Comparison of ENCODE assay signal across 31 cellular contexts in the genomic region with DNA sequence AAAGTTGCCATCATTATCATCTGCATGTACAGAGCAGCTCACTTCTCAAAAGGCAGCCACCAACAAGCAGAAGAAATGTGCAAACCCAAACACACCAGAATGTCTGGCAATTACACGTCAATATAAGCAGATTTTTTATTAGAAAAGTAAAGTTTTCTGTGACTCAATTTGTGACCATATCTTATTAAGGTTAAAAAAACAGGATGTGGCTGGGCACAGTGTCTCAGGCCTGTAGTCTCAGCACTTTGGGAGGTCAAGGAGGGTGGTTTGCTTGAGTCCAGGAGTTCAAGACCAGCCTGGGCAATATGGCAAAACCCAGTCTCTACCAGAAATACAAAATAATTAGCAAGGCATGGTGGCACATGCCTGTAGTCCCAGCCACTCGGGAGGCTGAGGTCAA.
"Had no signal": no experiment of that assay in that cellular context is flagged by ENCODE, and none has a peak within 500 bp of the region (broad histone marks: within the 10 kb centered on the region; RNA-seq: fewer than 3 reads in every experiment).

No MANE protein-coding gene starts in this region.

- H3K36me3 ChIP-seq: adrenal gland, breast epithelium, MG63 had no signal

- ATAC-seq: activated naive CD4-positive, alpha-beta T cell treated with anti-CD3 and anti-CD28 coated beads, Interleukin-2, amount 50 U/mL, for 72 hours; activated T-cell treated with anti-CD3 and anti-CD28 coated beads, Interleukin-2, amount 50 U/mL, for 4 hours; body of pancreas; Right ventricle myocardium inferior had no signal

- DNase-seq: activated B cell treated with CpG ODN at 0.5 μM for 24 hours; activated CD4-positive, alpha-beta memory T cell treated with anti-CD3 and anti-CD28 coated beads for 36 hours; activated CD4-positive, alpha-beta T cell treated with anti-CD3 and anti-CD28 coated beads for 4 hours; activated CD4-positive, alpha-beta T cell treated with anti-CD3 and anti-CD28 coated beads, Interleukin-2, amount 50 U/mL, for 1 hour; activated CD4-positive, CD25-positive, alpha-beta regulatory T cell treated with anti-CD3 and anti-CD28 coated beads, Interleukin-2, amount 50 U/mL, for 72 hours; activated CD8-positive, alpha-beta memory T cell treated with anti-CD3 and anti-CD28 coated beads, Interleukin-2, amount 50 U/mL, for 4 hours; activated gamma-delta T cell treated with Interleukin-2 at 50 U/mL for 16 hours; activated naive CD4-positive, alpha-beta T cell treated with anti-CD3 and anti-CD28 coated beads for 36 hours; activated T-cell treated with anti-CD3 and anti-CD28 coated beads for 4 hours; activated T-cell treated with anti-CD3 and anti-CD28 coated beads, Interleukin-2, amount 50 U/mL, for 4 hours; adrenal gland; body of pancreas; MG63; NCI-H1048; NCI-H1105 treated with DMSO at 0.1 percent for 48 hours; NCI-H1436; NCI-H1694; NCI-H1930; NCI-H2081 treated with DMSO at 0.1 percent for 48 hours; NCI-H345; NCI-H524 treated with DMSO at 0.1 percent for 48 hours; PC-9; SIG-M5; SW 1271; T-helper 1 cell; T-helper 9 cell had no signal

- H3K4me1 ChIP-seq: body of pancreas, breast epithelium had no signal

- H3K9me3 ChIP-seq: adrenal gland, body of pancreas, breast epithelium, MG63 had no signal

- H3K27me3 ChIP-seq: adrenal gland, body of pancreas, breast epithelium, MG63 had no signal

- H3K27ac ChIP-seq: adrenal gland, body of pancreas, breast epithelium, PC-9, RWPE1, VCaP had no signal

- H3K4me3 ChIP-seq: adrenal gland, body of pancreas, breast epithelium, MG63, PC-9 had no signal
